In the genomic region with DNA sequence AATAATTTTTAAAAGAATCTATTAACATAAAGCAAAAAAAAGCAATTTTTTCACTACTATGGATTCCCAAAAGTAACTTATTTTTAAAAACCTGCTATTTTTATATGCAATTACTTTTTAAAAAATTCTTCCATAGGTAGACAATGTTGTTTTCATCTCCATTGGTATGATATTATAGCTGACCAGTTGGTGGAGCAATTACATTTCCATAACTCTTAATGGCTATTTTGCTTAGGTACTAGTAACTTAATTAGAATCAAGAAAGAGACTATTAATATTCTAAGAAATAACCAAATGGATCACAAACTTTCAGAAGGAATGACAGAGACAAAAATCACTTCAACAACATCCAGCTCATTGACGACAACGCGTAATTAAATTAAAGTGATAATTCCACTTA, we compare ENCODE assay signal across 1 cellular context.
TF ChIP-seq lines count a peak whose summit lies in the region.

No MANE protein-coding gene starts in this region.

TF ChIP-seq in IMR-90, 13 proteins besides CTCF, POLR2A, EP300 and RAD21 (continued from another document):
- TF ChIP-seq, protein P1, sequence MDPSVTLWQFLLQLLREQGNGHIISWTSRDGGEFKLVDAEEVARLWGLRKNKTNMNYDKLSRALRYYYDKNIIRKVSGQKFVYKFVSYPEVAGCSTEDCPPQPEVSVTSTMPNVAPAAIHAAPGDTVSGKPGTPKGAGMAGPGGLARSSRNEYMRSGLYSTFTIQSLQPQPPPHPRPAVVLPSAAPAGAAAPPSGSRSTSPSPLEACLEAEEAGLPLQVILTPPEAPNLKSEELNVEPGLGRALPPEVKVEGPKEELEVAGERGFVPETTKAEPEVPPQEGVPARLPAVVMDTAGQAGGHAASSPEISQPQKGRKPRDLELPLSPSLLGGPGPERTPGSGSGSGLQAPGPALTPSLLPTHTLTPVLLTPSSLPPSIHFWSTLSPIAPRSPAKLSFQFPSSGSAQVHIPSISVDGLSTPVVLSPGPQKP (IDR thresholded peaks at IDR 0.05; ENCODE audit: borderline replicate concordance, low read depth, low read length), result no peak
- no peak for TF ChIP-seq FOS (IDR thresholded peaks at IDR 0.05; ENCODE audit: low read depth, low read length)
- TF ChIP-seq, protein P2, sequence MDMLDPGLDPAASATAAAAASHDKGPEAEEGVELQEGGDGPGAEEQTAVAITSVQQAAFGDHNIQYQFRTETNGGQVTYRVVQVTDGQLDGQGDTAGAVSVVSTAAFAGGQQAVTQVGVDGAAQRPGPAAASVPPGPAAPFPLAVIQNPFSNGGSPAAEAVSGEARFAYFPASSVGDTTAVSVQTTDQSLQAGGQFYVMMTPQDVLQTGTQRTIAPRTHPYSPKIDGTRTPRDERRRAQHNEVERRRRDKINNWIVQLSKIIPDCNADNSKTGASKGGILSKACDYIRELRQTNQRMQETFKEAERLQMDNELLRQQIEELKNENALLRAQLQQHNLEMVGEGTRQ (IDR thresholded peaks at IDR 0.05; ENCODE audit: low read depth, low read length), result no peak
- TF ChIP-seq MXI1 (IDR thresholded peaks at IDR 0.05; ENCODE audit: borderline replicate concordance, low read depth, low read length), result no peak
- no peak for TF ChIP-seq BHLHE40 (IDR thresholded peaks at IDR 0.05; ENCODE audit: low read depth, low read length)
- no peak for TF ChIP-seq RFX5 (IDR thresholded peaks at IDR 0.05; ENCODE audit: low read depth, low read length)
- no peak for TF ChIP-seq MAFK (IDR thresholded peaks at IDR 0.05; ENCODE audit: low read depth, low read length)
- no peak for TF ChIP-seq MAZ (IDR thresholded peaks at IDR 0.05; ENCODE audit: borderline replicate concordance, low read depth, low read length)
- no peak for TF ChIP-seq SMC3 (IDR thresholded peaks at IDR 0.05; ENCODE audit: low read depth, low read length)
- no peak for TF ChIP-seq RCOR1 (IDR thresholded peaks at IDR 0.05; ENCODE audit: insufficient replicate concordance, low read length)
- no peak for TF ChIP-seq NFE2L2 (IDR thresholded peaks at IDR 0.05; ENCODE audit: low read depth, low read length)
